ENCODE assay signal across 1 cellular context in the genomic region with DNA sequence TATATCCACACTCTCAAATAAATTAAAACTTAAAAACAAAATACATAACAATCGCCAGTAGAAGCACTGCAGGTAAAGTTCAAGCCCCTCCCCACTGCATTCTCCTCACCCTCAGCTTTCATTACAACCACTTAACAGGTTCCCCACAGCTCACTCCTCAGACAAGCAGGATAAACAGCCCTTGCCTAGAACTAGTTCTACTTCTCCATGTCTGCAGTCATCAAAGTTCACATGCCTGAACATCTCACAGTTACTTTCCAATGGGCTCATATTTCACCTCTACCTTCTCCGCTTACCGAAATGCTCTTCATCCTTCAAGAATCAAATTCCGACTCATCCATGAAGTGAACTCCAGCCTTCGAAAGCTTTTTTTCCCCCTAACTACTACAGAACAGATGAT.
TF ChIP-seq lines count a peak whose summit lies in the region.

No MANE protein-coding gene starts in this region.

TF ChIP-seq in GM23338, 12 proteins besides CTCF, POLR2A, EP300 and RAD21:
- no peak for TF ChIP-seq ZNF114 (CRISPR knock-in tag; IDR thresholded peaks at IDR 0.05)
- no peak for TF ChIP-seq CREB1 (CRISPR knock-in tag; IDR thresholded peaks at IDR 0.05; ENCODE audit: low read depth)
- no peak for TF ChIP-seq STAT1 (IDR thresholded peaks at IDR 0.05; ENCODE audit: unreplicated experiment)
TF ChIP-seq in GM23338: peak in this region for 0.
